ENCODE assay signal across 11 cellular contexts in the genomic region with DNA sequence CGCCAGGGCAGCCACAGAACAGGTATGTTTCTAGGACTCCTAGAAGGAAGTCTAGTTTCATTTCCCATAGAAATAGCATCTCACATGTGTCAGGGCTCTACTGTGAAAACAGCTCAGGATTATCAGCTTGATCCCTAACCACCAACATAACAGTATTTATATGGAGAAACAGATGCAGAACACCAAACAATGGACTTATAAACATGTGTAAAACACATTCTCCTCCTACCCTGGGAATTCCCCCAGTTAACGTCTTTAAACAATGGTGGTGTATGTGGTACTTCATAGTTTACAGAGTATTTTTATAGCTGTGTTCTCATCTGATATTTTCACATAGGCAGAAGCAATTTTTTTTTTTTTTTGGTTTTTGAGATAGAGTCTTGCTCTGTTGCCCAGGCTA. TPM values are rescaled to one million over a fixed set of nuclear protein-coding genes. Genes with fewer than 3 reads are reported as not detected.
DNase-seq lines count a peak whose midpoint lies in the region; ATAC-seq, FAIRE-seq and TF ChIP-seq lines count a peak whose summit lies in the region.
"Had no signal": no experiment of that assay in that cellular context is flagged by ENCODE, and none has a peak within 500 bp of the region (broad histone marks: within the 10 kb centered on the region; RNA-seq: fewer than 3 reads in every experiment).

No MANE protein-coding gene starts in this region.

- H3K79me2 ChIP-seq in parathyroid adenoma: peaks cover 8% of the 10 kb centered on the region
- H3K79me2 ChIP-seq in H9 (ENCODE audit: insufficient read depth, low read length): no peaks in the 10 kb centered on the region

- no peaks in the 10 kb centered on the region for H3K36me3 Mint-ChIP-seq in H9 (ENCODE audit: insufficient read depth in 1 of 3, low read depth in 3 of 3)

- H3K4me1 Mint-ChIP-seq in H9: peaks cover 5 to 7% of the 10 kb centered on the region in 2 experiments; a peak in 1 of 4 replicates

- no peak overlapping the region for H4K8ac ChIP-seq in H9 (replicated peaks; ENCODE audit: insufficient read length, low read depth, low read length)

- H2BK20ac ChIP-seq in H9 (ENCODE audit: low read depth, low read length, poor library complexity, severe bottlenecking): no peak overlapping the region

- H3K4me2 ChIP-seq in parathyroid adenoma (ENCODE audit: low read length) (no peak overlapping the region), H9 (ENCODE audit: insufficient read depth, insufficient read length, low read length) (no peak overlapping the region)

- no peak overlapping the region for H3K27ac Mint-ChIP-seq in H9

- H4K20me1 ChIP-seq in H9 (ENCODE audit: control insufficient read depth, insufficient read depth, insufficient read length): no peaks in the 10 kb centered on the region

- H3K36me3 ChIP-seq in KOPT-K1 (ENCODE audit: insufficient read depth, low read length): peaks cover 79% of the 10 kb centered on the region
- H3K36me3 ChIP-seq in colonic mucosa: peaks cover 13% of the 10 kb centered on the region
- H3K36me3 ChIP-seq in parathyroid adenoma (ENCODE audit: control insufficient read depth, insufficient read depth, low read length): no peaks in the 10 kb centered on the region
- peaks cover 11 to 25% of the 10 kb centered on the region in 2 donors for H3K36me3 ChIP-seq in small intestine (ENCODE audit: control insufficient read depth in 2 of 2, insufficient read depth in 2 of 2, low read length in 2 of 2)

- no peaks in the 10 kb centered on the region for H3K9me3 Mint-ChIP-seq in H9

- H3K27ac ChIP-seq in KOPT-K1 (ENCODE audit: low read depth, low read length, poor library complexity, severe bottlenecking) (peak overlapping the region; percentile 97), colonic mucosa (peak overlapping the region; percentile 79), parathyroid adenoma (peak overlapping the region; percentile 97), H9 (ENCODE audit: insufficient read length, low read depth, low read length) (no peak overlapping the region), small intestine (ENCODE audit: low read depth in 1 of 2, low read length in 1 of 2) (peak overlapping the region in 1 of 2 donors; percentile 80)

- H2AK5ac ChIP-seq in H9 (ENCODE audit: insufficient read length, low read length): no peak overlapping the region

- H3K56ac ChIP-seq in H9 (ENCODE audit: insufficient read length, low read depth, low read length): no peak overlapping the region

- ATAC-seq in GM18511 (IDR thresholded peaks at IDR 0.05; ENCODE audit: unreplicated experiment): no peak
- ATAC-seq: activated CD4-positive, CD25-positive, alpha-beta regulatory T cell treated with anti-CD3 and anti-CD28 coated beads, Interleukin-2, amount 50 U/mL, for 24 hours had no signal

- no peak overlapping the region for H2BK15ac ChIP-seq in H9 (ENCODE audit: low read depth, low read length)

- H4K91ac ChIP-seq in H9 (ENCODE audit: insufficient read length, low read depth, low read length): no peak overlapping the region

- no peak overlapping the region for H3K14ac ChIP-seq in H9 (ENCODE audit: insufficient read depth, low read length)

- no CpG with 5 or more reads among the region's 2 CpGs for WGBS in H9 (ENCODE audit: extremely low coverage, insufficient read length, low lambda C conversion rate)
- 42 to 63% (median 56%) methylated on average over 2 of the region's 2 CpGs for WGBS in small intestine, 3 donors

- H3K18ac ChIP-seq in H9 (ENCODE audit: insufficient read length, low read depth, low read length): no peak overlapping the region

- no peak overlapping the region for H3K23ac ChIP-seq in H9 (ENCODE audit: insufficient read length, low read depth, low read length)

- TF ChIP-seq CTCF in colonic mucosa (IDR thresholded peaks at IDR 0.05): no peak
- no peak for TF ChIP-seq CTCF in parathyroid adenoma (IDR thresholded peaks at IDR 0.05)
- no peak for TF ChIP-seq CTCF in H9 (conservative IDR thresholded peaks at IDR 0.05)

- no peak overlapping the region for H2BK5ac ChIP-seq in H9 (ENCODE audit: insufficient read length, low read length)

- H3K4me1 ChIP-seq in colonic mucosa (peaks cover 28% of the 10 kb centered on the region), parathyroid adenoma (peaks cover 50% of the 10 kb centered on the region), H9 (ENCODE audit: insufficient read depth, low read length) (no peaks in the 10 kb centered on the region), small intestine (ENCODE audit: control insufficient read depth in 2 of 2, insufficient read depth in 1 of 2, low read depth in 1 of 2, low read length in 1 of 2) (peaks cover 13 to 23% of the 10 kb centered on the region in 2 donors)

- DNase-seq in Daoy (ENCODE audit: low read depth) (peak; percentile 41), colonic mucosa (no peak), H9 (no peak), small intestine (no peak)
- DNase-seq: mesendoderm, NCI-H2029 treated with DMSO at 0.1 percent for 48 hours, RPMI8226 had no signal

- no peak overlapping the region for H3K4ac ChIP-seq in H9 (ENCODE audit: low read depth, low read length)

- no peak overlapping the region for H2BK120ac ChIP-seq in H9 (ENCODE audit: low read depth, low read length, poor library complexity, severe bottlenecking)

- H3K27me3 ChIP-seq in colonic mucosa (no peaks in the 10 kb centered on the region), parathyroid adenoma (ENCODE audit: control insufficient read depth, insufficient read depth, low read length) (no peaks in the 10 kb centered on the region), H9 (ENCODE audit: insufficient read depth, low read length) (no peaks in the 10 kb centered on the region), small intestine (ENCODE audit: control insufficient read depth in 2 of 2, insufficient read depth in 2 of 2, low read length in 2 of 2) (no peaks in the 10 kb centered on the region)

- H4K5ac ChIP-seq in H9 (ENCODE audit: insufficient read length, low read depth, low read length): no peak overlapping the region

- FAIRE-seq in small intestine (lab: Jason Lieb, UNC): no peak

- intact Hi-C loops in colonic mucosa (cut with DNase I): no loop called here

- H3K4me3 ChIP-seq in colonic mucosa (no peak overlapping the region), parathyroid adenoma (ENCODE audit: low read depth, low read length) (no peak overlapping the region), small intestine (ENCODE audit: low read depth in 1 of 2, low read length in 2 of 2) (no peak overlapping the region)

- peaks cover 4% of the 10 kb centered on the region; the same call in 1 of the 2 replicates for H3K27me3 Mint-ChIP-seq in H9 (ENCODE audit: low read depth)

- H3K23me2 ChIP-seq in H9 (ENCODE audit: insufficient read length, low read depth, low read length, poor library complexity, severe bottlenecking): no peaks in the 10 kb centered on the region

- H2AFZ ChIP-seq in parathyroid adenoma: no peak overlapping the region
- no peak overlapping the region for H2AFZ ChIP-seq in H9 (ENCODE audit: low read length)

- no peak overlapping the region for H3K4me3 Mint-ChIP-seq in H9

- H3K9me3 ChIP-seq in KOPT-K1 (ENCODE audit: insufficient read depth, low read length, poor library complexity, severe bottlenecking) (no peaks in the 10 kb centered on the region), colonic mucosa (no peaks in the 10 kb centered on the region), parathyroid adenoma (ENCODE audit: control insufficient read depth, low read length) (no peaks in the 10 kb centered on the region), H9 (ENCODE audit: control insufficient read depth, low read depth, low read length) (no peaks in the 10 kb centered on the region), small intestine (ENCODE audit: control insufficient read depth, low read depth) (no peaks in the 10 kb centered on the region)

- H3K9ac ChIP-seq in colonic mucosa (ENCODE audit: low read depth in 2 of 2, low read length in 2 of 2) (no peak overlapping the region), parathyroid adenoma (no peak overlapping the region), H9 (ENCODE audit: extremely low read depth, insufficient read length, low read length) (no peak overlapping the region)

- no peaks in the 10 kb centered on the region for H3K79me1 ChIP-seq in H9 (ENCODE audit: insufficient read depth, low read depth, low read length, poor library complexity, severe bottlenecking)

- no peak overlapping the region for H2BK12ac ChIP-seq in H9 (ENCODE audit: insufficient read length, low read depth, low read length)

- H3T11ph ChIP-seq in H9 (ENCODE audit: low read length): no peak overlapping the region

RNA-seq across cellular contexts. Expression of gene TNFSF10, which starts 9.7 kb away (rescaled TPM):
- 23.8 and 30.8 TPM in 2 replicates for total RNA-seq in Daoy (2014; rRNA removed; shearing (Covaris generic))
- 100 to 1,000 TPM in 1 of 2 donors, 10 to 100 TPM in 1; 57.2 to 118 TPM for total RNA-seq in colonic mucosa
- total RNA-seq in H9 (2021): not detected in 2 replicates
- polyA plus RNA-seq in small intestine: 10 to 100 TPM; 31.1 to 50.8 (median 37.8) TPM

Comparison
In these comparisons a context has a peak if more than half of its experiments do, and no peak if none do; other contexts are left out.
1. RNA of gene TNFSF10, which starts 9.7 kb away (total RNA-seq): 57.2 to 118 TPM in colonic mucosa and 23.8 to 30.8 TPM in Daoy; not detected in H9; every median in the first group is over 10 times any median in the second.